8 cellular contexts compared by ENCODE assay signal in genomic region chr12:56224102-56224701, GRCh38. TPM values are rescaled to one million over a fixed set of nuclear protein-coding genes. Genes with fewer than 3 reads are reported as not detected.
A peak's percentile ranks its signal among the peaks of the same experiment; 100 is the strongest.
DNase-seq lines count a peak whose midpoint lies in the region; ATAC-seq and FAIRE-seq lines count a peak whose summit lies in the region.

NABP2 (plus strand) TSS chr12:56224342; CDS start chr12:56224857, 515 bp downstream.

- DNase-seq in GM18507 (ENCODE audit: extremely low spot score, insufficient read length, low read depth) (peak; percentile 98), NCI-H1930 (lab: John Stamatoyannopoulos, UW) (peak; percentile 95 to 97), T1000 (lab: John Stamatoyannopoulos, UW) (peak; percentile 97), astrocyte of the hippocampus (ENCODE audit: low read depth, low spot score) (peak; percentile 99), hepatic stellate cell (ENCODE audit: low spot score) (peak; percentile 100), renal cortical epithelial cell (ENCODE audit: low read depth) (peak; percentile 92), OCI-M2 (lab: John Stamatoyannopoulos, UW; ENCODE audit: unreplicated experiment) (no peak)

- FAIRE-seq in GM18507 (lab: Jason Lieb, UNC): peak; percentile 97

- ATAC-seq in HG02973 (IDR thresholded peaks at IDR 0.05; ENCODE audit: unreplicated experiment): peak; percentile 76

RNA-seq across cellular contexts. Expression of gene NABP2, which starts in this region (rescaled TPM):
- 17.8 and 20.8 TPM in 2 replicates for total RNA-seq in renal cortical epithelial cell
